Comparison of ENCODE assay signal across 26 cellular contexts in the genomic region with DNA sequence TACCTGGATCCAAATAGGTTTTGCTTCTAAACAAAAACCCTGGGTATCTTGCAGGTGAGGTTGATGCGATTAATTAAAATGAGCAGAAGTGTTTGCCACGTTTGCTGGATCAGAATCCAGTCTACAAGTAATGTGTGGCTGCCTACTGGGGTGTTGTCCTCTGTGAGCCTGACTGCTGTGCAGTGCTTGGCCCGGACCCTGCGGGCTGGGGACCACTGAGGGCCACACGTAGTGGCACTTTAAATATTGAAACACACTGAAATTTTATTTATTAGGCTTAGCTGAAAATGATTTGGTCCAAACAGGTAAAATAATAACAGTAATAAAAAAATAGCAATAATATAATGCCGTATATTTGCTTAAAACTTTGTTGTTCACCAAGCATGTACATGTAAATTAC.
"Had no signal": no experiment of that assay in that cellular context is flagged by ENCODE, and none has a peak within 500 bp of the region (broad histone marks: within the 10 kb centered on the region; RNA-seq: fewer than 3 reads in every experiment).

No MANE protein-coding gene starts in this region.

- H3K4me1 ChIP-seq: stomach, suprapubic skin, testis, tibial artery, tibial nerve, transverse colon, upper lobe of left lung, upper lobe of right lung, uterus, vagina had no signal

- H3K27ac ChIP-seq: stomach, suprapubic skin, testis, thoracic aorta, tibial artery, tibial nerve, transverse colon, upper lobe of left lung, upper lobe of right lung, uterus, vagina had no signal

- H3K36me3 ChIP-seq: stomach, suprapubic skin, thoracic aorta, tibial artery, tibial nerve, transverse colon, upper lobe of left lung, upper lobe of right lung, uterus, vagina had no signal

- H3K9me3 ChIP-seq: stomach, suprapubic skin, testis, thoracic aorta, tibial artery, tibial nerve, transverse colon, upper lobe of left lung, upper lobe of right lung, uterus, vagina had no signal

- ATAC-seq: stimulated activated effector memory CD8-positive, alpha-beta T cell treated with anti-CD3 and anti-CD28 coated beads, Interleukin-12 subunit alpha, Interleukin-12 subunit beta, amount 100 ng/mL, for 72 hours; stimulated activated memory B cell treated with anti-CD40 and anti-IgM and Interleukin-4, amounts not matched to agents 10 μg/mL and 1 μg/mL and 100 μg/mL, for 72 hours; stimulated activated naive B cell treated with anti-CD40 and anti-IgM and Interleukin-4, amounts not matched to agents 10 μg/mL and 1 μg/mL and 100 μg/mL, for 72 hours; stimulated activated naive CD8-positive, alpha-beta T cell treated with anti-CD3 and anti-CD28 coated beads, Interleukin-15, amount 100 ng/mL, for 72 hours; stimulated activated naive CD8-positive, alpha-beta T cell treated with anti-CD3 and anti-CD28 coated beads, Interleukin-15, Interleukin-2, amounts not matched to agents 100 U/mL and 50 U/mL, for 24 hours; upper lobe of right lung had no signal

- H3K4me3 ChIP-seq: stomach, suprapubic skin, testis, thoracic aorta, tibial artery, tibial nerve, transverse colon, upper lobe of left lung, upper lobe of right lung, uterus, vagina had no signal

- DNase-seq: stimulated activated CD4-positive, alpha-beta T cell treated with anti-CD3 and anti-CD28 coated beads, Interleukin-2, amount 100 ng/mL, for 48 hours; stimulated activated CD4-positive, alpha-beta T cell treated with anti-CD3 and anti-CD28 coated beads, Interleukin-4, amount 100 ng/mL, for 1 hour; stimulated activated CD4-positive, alpha-beta T cell treated with anti-CD3 and anti-CD28 coated beads, Interleukin-4, amount 100 ng/mL, for 24 hours; stimulated activated CD4-positive, alpha-beta T cell treated with anti-CD3 and anti-CD28 coated beads, Interleukin-4, amount 100 ng/mL, for 4 hours; stimulated activated CD8-positive, alpha-beta memory T cell treated with anti-CD3 and anti-CD28 coated beads, Interleukin-4, amount 100 ng/mL, for 48 hours; stimulated activated naive B cell treated with anti-CD40 and anti-IgM and Interleukin-4, amounts not matched to agents 10 μg/mL and 1 μg/mL and 100 μg/mL, for 72 hours; stimulated activated naive CD4-positive, alpha-beta T cell; stimulated activated naive CD4-positive, alpha-beta T cell treated with Interleukin-2 at 50 U/mL for 16 hours; stimulated activated naive CD8-positive, alpha-beta T cell treated with anti-CD3 and anti-CD28 coated beads, Interleukin-15, amount 100 ng/mL, for 72 hours; stimulated activated naive CD8-positive, alpha-beta T cell treated with anti-CD3 and anti-CD28 coated beads, Interleukin-15, Interleukin-2, amounts not matched to agents 100 U/mL and 50 U/mL, for 24 hours; stomach; substantia nigra; testis; tibial artery; transverse colon; trophoblast cell; upper lobe of right lung; uterus had no signal

- FAIRE-seq: urothelium cell line had no signal

- H3K27me3 ChIP-seq: stomach, suprapubic skin, testis, tibial artery, tibial nerve, transverse colon, upper lobe of left lung, upper lobe of right lung, uterus, vagina had no signal
